1 cellular context compared by ENCODE assay signal in the genomic region with DNA sequence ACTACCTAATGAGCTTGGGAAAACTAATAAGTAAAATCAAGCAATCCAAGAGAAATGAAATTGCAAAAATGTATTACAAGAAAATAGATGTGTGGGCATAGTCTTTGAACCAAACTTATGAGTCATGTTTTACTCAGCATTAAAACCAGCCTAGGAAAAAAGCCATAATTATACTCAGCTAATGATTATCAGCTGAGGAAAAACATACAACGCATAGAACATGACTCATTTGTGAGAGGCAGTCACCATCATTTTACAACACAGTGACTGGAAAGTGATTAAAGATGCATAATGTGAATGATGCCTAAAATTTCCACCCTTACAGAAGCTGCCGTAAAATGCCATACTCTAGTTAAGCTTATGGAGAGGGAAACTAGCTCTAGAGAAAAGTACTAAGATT.
TF ChIP-seq lines count a peak whose summit lies in the region.

No MANE protein-coding gene starts in this region.

TF ChIP-seq in WTC11, 78 proteins besides CTCF, POLR2A, EP300 and RAD21 (continued from another document):
- TF ChIP-seq, protein P1, sequence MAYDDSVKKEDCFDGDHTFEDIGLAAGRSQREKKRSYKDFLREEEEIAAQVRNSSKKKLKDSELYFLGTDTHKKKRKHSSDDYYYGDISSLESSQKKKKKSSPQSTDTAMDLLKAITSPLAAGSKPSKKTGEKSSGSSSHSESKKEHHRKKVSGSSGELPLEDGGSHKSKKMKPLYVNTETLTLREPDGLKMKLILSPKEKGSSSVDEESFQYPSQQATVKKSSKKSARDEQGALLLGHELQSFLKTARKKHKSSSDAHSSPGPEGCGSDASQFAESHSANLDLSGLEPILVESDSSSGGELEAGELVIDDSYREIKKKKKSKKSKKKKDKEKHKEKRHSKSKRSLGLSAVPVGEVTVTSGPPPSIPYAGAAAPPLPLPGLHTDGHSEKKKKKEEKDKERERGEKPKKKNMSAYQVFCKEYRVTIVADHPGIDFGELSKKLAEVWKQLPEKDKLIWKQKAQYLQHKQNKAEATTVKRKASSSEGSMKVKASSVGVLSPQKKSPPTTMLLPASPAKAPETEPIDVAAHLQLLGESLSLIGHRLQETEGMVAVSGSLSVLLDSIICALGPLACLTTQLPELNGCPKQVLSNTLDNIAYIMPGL (CRISPR knock-in tag; IDR thresholded peaks at IDR 0.05) = no peak
- TF ChIP-seq FOXJ3 (CRISPR knock-in tag; IDR thresholded peaks at IDR 0.05; ENCODE audit: borderline replicate concordance) = no peak
TF ChIP-seq in WTC11: peak in this region for 0.
